In genomic region chr5:65010841-65011240, GRCh38 we compare ENCODE assay signal across 31 cellular contexts.
"Had no signal": no experiment of that assay in that cellular context is flagged by ENCODE, and none has a peak within 500 bp of the region (broad histone marks: within the 10 kb centered on the region; RNA-seq: fewer than 3 reads in every experiment).

No MANE protein-coding gene starts in this region.

- H3K4me2 ChIP-seq: KMS-11, PC-9 had no signal

- H3K9me3 Mint-ChIP-seq: activated CD4-positive, alpha-beta T cell treated with anti-CD3 and anti-CD28 coated beads, Interleukin-2, amount 10 ng/mL, durations not matched to agents 7 days and 5 days; activated naive CD4-positive, alpha-beta T cell treated with anti-CD3 and anti-CD28 coated beads for 36 hours; activated naive CD4-positive, alpha-beta T cell treated with anti-CD3 and anti-CD28 coated beads, Interleukin-2, amount 50 U/mL, for 72 hours; activated T-cell treated with anti-CD3 and anti-CD28 coated beads, Interleukin-2, amount 50 U/mL, for 24 hours; activated T-helper 2 cell treated with anti-CD3 and anti-CD28 coated beads, Interferon-gamma antibody, Interleukin-2, Interleukin-4, amounts not matched to agents 10 μg/mL and 5 μg/mL and 100 μg/mL, durations not matched to agents 14 hours and 24 hours and 36 hours had no signal

- H3K9me3 ChIP-seq: adrenal gland, body of pancreas, breast epithelium had no signal

- H2AFZ ChIP-seq: PC-9 had no signal

- H3K4me1 ChIP-seq: body of pancreas, breast epithelium had no signal

- ATAC-seq: activated CD4-positive, alpha-beta T cell treated with anti-CD3 and anti-CD28 coated beads for 36 hours; activated CD4-positive, CD25-positive, alpha-beta regulatory T cell treated with anti-CD3 and anti-CD28 coated beads, Interleukin-2, amount 50 U/mL, for 24 hours; activated CD8-positive, alpha-beta T cell treated with anti-CD3 and anti-CD28 coated beads, Interleukin-2, amount 10 ng/mL, durations not matched to agents 7 days and 5 days; activated naive CD4-positive, alpha-beta T cell treated with anti-CD3 and anti-CD28 coated beads, Interleukin-2, amount 50 U/mL, for 72 hours; body of pancreas; Right ventricle myocardium inferior had no signal

- H3K27me3 ChIP-seq: adrenal gland, body of pancreas, breast epithelium had no signal

- H3K27me3 Mint-ChIP-seq: activated CD4-positive, alpha-beta T cell treated with anti-CD3 and anti-CD28 coated beads for 36 hours; activated CD4-positive, alpha-beta T cell treated with anti-CD3 and anti-CD28 coated beads, Interleukin-2, amount 10 ng/mL, durations not matched to agents 7 days and 5 days; activated T-cell treated with anti-CD3 and anti-CD28 coated beads, Interleukin-2, amount 50 U/mL, for 24 hours had no signal

- H3K27ac ChIP-seq: adrenal gland, body of pancreas, breast epithelium, KMS-11, PC-9, RWPE1, WERI-Rb-1 had no signal

- H3K4me3 Mint-ChIP-seq: activated CD4-positive, alpha-beta T cell treated with anti-CD3 and anti-CD28 coated beads for 36 hours; activated CD4-positive, alpha-beta T cell treated with anti-CD3 and anti-CD28 coated beads, Interleukin-2, amount 10 ng/mL, durations not matched to agents 7 days and 5 days; activated CD8-positive, alpha-beta T cell treated with anti-CD3 and anti-CD28 coated beads, Interleukin-2, amount 10 ng/mL, durations not matched to agents 7 days and 5 days; activated naive CD4-positive, alpha-beta T cell treated with anti-CD3 and anti-CD28 coated beads for 36 hours; activated T-cell treated with anti-CD3 and anti-CD28 coated beads, Interleukin-2, amount 50 U/mL, for 24 hours had no signal

- H3K36me3 ChIP-seq: adrenal gland, breast epithelium, WERI-Rb-1 had no signal

- H3K27ac Mint-ChIP-seq: activated CD4-positive, alpha-beta T cell treated with anti-CD3 and anti-CD28 coated beads for 36 hours; activated CD4-positive, alpha-beta T cell treated with anti-CD3 and anti-CD28 coated beads, Interleukin-2, amount 10 ng/mL, durations not matched to agents 7 days and 5 days; activated CD8-positive, alpha-beta T cell treated with anti-CD3 and anti-CD28 coated beads, Interleukin-2, amount 10 ng/mL, durations not matched to agents 7 days and 5 days; activated naive CD4-positive, alpha-beta T cell treated with anti-CD3 and anti-CD28 coated beads for 36 hours; activated T-cell treated with anti-CD3 and anti-CD28 coated beads, Interleukin-2, amount 50 U/mL, for 24 hours; activated T-helper 2 cell treated with anti-CD3 and anti-CD28 coated beads, Interferon-gamma antibody, Interleukin-2, Interleukin-4, amounts not matched to agents 10 μg/mL and 5 μg/mL and 100 μg/mL, durations not matched to agents 14 hours and 24 hours and 36 hours had no signal

- DNase-seq: activated CD4-positive, alpha-beta T cell treated with anti-CD3 and anti-CD28 coated beads for 36 hours; activated CD4-positive, alpha-beta T cell treated with anti-CD3 and anti-CD28 coated beads, Interleukin-2, amount 10 ng/mL, durations not matched to agents 7 days and 5 days; activated CD4-positive, alpha-beta T cell treated with anti-CD3 and anti-CD28 coated beads, Interleukin-2, amount 50 U/mL, for 48 hours; activated CD8-positive, alpha-beta T cell treated with anti-CD3 and anti-CD28 coated beads, Interleukin-2, amount 10 ng/mL, durations not matched to agents 7 days and 5 days; activated gamma-delta T cell; activated naive CD4-positive, alpha-beta T cell treated with anti-CD3 and anti-CD28 coated beads for 36 hours; activated T-cell treated with anti-CD3 and anti-CD28 coated beads, Interleukin-2, amount 50 U/mL, for 24 hours; adrenal gland; body of pancreas; NCI-H1092 treated with DMSO at 0.1 percent for 48 hours; NCI-H1417 treated with DMSO at 0.1 percent for 48 hours; NCI-H187 treated with DMSO at 0.1 percent for 48 hours; NCI-H2081; NCI-H2171 treated with DMSO at 0.1 percent for 48 hours; NCI-H2227 treated with DMSO at 0.1 percent for 48 hours; NCI-H446; NCI-H510A treated with DMSO at 0.1 percent for 48 hours; NCI-H526 treated with DMSO at 0.1 percent for 48 hours; NCI-H82; NK-92 treated with Interleukin-12 subunit alpha and Interleukin-12 subunit beta, amount 100 ng/mL, for 24 hours; PC-9; SW 1271; T1000; WERI-Rb-1 had no signal

- H3K4me1 Mint-ChIP-seq: activated CD4-positive, alpha-beta T cell treated with anti-CD3 and anti-CD28 coated beads for 36 hours; activated CD4-positive, alpha-beta T cell treated with anti-CD3 and anti-CD28 coated beads, Interleukin-2, amount 10 ng/mL, durations not matched to agents 7 days and 5 days had no signal

- H3K4me3 ChIP-seq: adrenal gland, body of pancreas, breast epithelium, PC-9 had no signal
